In genomic region chr22:31661851-31662667, GRCh38 we compare ENCODE assay signal across 1 cellular context.
TF ChIP-seq lines count a peak whose summit lies in the region.

Gene PISD, minus strand, starts transcription at chr22:31662215. Its CDS starts 7 bp downstream, at chr22:31662208.

TF ChIP-seq in GM12878, 131 proteins besides CTCF, POLR2A, EP300 and RAD21 (continued from another document and continues in another):
- TF ChIP-seq CEBPZ (IDR thresholded peaks at IDR 0.05; ENCODE audit: low read depth, low read length) (no peak), ZBTB4 (CRISPR knock-in tag; IDR thresholded peaks at IDR 0.05) (no peak), HCFC1 (IDR thresholded peaks at IDR 0.05; ENCODE audit: low read length) (peak; percentile 76), MEF2B (IDR thresholded peaks at IDR 0.05; ENCODE audit: partially characterized antibody, poor library complexity, severe bottlenecking) (no peak), CBFB (IDR thresholded peaks at IDR 0.05; ENCODE audit: low read depth) (peak; percentile 32; the same call in 1 of the 2 replicates), SIX5 (IDR thresholded peaks at IDR 0.05; ENCODE audit: low read depth, low read length, severe bottlenecking) (peak; percentile 37), MTA2 (IDR thresholded peaks at IDR 0.05; ENCODE audit: low read depth) (no peak), KLF5 (IDR thresholded peaks at IDR 0.05; ENCODE audit: partially characterized antibody) (peak; percentile 51), BCLAF1 (IDR thresholded peaks at IDR 0.05) (no peak), E2F8 (IDR thresholded peaks at IDR 0.05; ENCODE audit: low read depth, partially characterized antibody) (no peak), YY1 (IDR thresholded peaks at IDR 0.05; ENCODE audit: low read depth, low read length) (peak; percentile 98), RB1 (IDR thresholded peaks at IDR 0.05; ENCODE audit: borderline replicate concordance) (peak; percentile 72), SUZ12 (IDR thresholded peaks at IDR 0.05; ENCODE audit: unreplicated experiment) (no peak), POLR2AphosphoS2 (IDR thresholded peaks at IDR 0.05; ENCODE audit: low read depth, low read length) (peak; percentile 64; the same call in 1 of the 2 replicates), ZNF592 (IDR thresholded peaks at IDR 0.05) (0 out of 2 replicates have a peak, but pooled peaks have one; percentile 32)
- TF ChIP-seq, protein P1, sequence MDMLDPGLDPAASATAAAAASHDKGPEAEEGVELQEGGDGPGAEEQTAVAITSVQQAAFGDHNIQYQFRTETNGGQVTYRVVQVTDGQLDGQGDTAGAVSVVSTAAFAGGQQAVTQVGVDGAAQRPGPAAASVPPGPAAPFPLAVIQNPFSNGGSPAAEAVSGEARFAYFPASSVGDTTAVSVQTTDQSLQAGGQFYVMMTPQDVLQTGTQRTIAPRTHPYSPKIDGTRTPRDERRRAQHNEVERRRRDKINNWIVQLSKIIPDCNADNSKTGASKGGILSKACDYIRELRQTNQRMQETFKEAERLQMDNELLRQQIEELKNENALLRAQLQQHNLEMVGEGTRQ (IDR thresholded peaks at IDR 0.05; ENCODE audit: borderline replicate concordance, low read depth, low read length): no peak
- TF ChIP-seq, protein P2, sequence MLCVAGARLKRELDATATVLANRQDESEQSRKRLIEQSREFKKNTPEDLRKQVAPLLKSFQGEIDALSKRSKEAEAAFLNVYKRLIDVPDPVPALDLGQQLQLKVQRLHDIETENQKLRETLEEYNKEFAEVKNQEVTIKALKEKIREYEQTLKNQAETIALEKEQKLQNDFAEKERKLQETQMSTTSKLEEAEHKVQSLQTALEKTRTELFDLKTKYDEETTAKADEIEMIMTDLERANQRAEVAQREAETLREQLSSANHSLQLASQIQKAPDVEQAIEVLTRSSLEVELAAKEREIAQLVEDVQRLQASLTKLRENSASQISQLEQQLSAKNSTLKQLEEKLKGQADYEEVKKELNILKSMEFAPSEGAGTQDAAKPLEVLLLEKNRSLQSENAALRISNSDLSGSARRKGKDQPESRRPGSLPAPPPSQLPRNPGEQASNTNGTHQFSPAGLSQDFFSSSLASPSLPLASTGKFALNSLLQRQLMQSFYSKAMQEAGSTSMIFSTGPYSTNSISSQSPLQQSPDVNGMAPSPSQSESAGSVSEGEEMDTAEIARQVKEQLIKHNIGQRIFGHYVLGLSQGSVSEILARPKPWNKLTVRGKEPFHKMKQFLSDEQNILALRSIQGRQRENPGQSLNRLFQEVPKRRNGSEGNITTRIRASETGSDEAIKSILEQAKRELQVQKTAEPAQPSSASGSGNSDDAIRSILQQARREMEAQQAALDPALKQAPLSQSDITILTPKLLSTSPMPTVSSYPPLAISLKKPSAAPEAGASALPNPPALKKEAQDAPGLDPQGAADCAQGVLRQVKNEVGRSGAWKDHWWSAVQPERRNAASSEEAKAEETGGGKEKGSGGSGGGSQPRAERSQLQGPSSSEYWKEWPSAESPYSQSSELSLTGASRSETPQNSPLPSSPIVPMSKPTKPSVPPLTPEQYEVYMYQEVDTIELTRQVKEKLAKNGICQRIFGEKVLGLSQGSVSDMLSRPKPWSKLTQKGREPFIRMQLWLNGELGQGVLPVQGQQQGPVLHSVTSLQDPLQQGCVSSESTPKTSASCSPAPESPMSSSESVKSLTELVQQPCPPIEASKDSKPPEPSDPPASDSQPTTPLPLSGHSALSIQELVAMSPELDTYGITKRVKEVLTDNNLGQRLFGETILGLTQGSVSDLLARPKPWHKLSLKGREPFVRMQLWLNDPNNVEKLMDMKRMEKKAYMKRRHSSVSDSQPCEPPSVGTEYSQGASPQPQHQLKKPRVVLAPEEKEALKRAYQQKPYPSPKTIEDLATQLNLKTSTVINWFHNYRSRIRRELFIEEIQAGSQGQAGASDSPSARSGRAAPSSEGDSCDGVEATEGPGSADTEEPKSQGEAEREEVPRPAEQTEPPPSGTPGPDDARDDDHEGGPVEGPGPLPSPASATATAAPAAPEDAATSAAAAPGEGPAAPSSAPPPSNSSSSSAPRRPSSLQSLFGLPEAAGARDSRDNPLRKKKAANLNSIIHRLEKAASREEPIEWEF (IDR thresholded peaks at IDR 0.05; ENCODE audit: insufficient replicate concordance, low read depth, low read length): no peak
- TF ChIP-seq, protein P3, sequence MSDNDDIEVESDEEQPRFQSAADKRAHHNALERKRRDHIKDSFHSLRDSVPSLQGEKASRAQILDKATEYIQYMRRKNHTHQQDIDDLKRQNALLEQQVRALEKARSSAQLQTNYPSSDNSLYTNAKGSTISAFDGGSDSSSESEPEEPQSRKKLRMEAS (IDR thresholded peaks at IDR 0.05; ENCODE audit: low read depth, low read length): peak; percentile 92; the same call in 1 of the 2 replicates
- TF ChIP-seq, protein P4, sequence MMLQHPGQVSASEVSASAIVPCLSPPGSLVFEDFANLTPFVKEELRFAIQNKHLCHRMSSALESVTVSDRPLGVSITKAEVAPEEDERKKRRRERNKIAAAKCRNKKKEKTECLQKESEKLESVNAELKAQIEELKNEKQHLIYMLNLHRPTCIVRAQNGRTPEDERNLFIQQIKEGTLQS (IDR thresholded peaks at IDR 0.05; ENCODE audit: borderline replicate concordance, extremely low read depth, low read depth, low read length): peak; percentile 70; the same call in 1 of the 2 replicates
- TF ChIP-seq, protein P5, sequence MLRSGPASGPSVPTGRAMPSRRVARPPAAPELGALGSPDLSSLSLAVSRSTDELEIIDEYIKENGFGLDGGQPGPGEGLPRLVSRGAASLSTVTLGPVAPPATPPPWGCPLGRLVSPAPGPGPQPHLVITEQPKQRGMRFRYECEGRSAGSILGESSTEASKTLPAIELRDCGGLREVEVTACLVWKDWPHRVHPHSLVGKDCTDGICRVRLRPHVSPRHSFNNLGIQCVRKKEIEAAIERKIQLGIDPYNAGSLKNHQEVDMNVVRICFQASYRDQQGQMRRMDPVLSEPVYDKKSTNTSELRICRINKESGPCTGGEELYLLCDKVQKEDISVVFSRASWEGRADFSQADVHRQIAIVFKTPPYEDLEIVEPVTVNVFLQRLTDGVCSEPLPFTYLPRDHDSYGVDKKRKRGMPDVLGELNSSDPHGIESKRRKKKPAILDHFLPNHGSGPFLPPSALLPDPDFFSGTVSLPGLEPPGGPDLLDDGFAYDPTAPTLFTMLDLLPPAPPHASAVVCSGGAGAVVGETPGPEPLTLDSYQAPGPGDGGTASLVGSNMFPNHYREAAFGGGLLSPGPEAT (IDR thresholded peaks at IDR 0.05; ENCODE audit: low read depth): peak; percentile 98
